In genomic region chr10:102246261-102246660, GRCh38 we compare ENCODE assay signal across 8 cellular contexts. TPM values are rescaled to one million over a fixed set of nuclear protein-coding genes. Genes with fewer than 3 reads are reported as not detected.
DNase-seq lines count a peak whose midpoint lies in the region; ATAC-seq and TF ChIP-seq lines count a peak whose summit lies in the region.

No MANE protein-coding gene starts in this region.

- H3K4me3 ChIP-seq in GM08714 (ENCODE audit: low read length) (peak overlapping the region; percentile 98), RWPE2 (ENCODE audit: severe bottlenecking) (peak overlapping the region; percentile 65), esophagus squamous epithelium (peak overlapping the region; percentile 70 to 95 (median 86)), psoas muscle (peak overlapping the region; percentile 89)

- H3K4me1 ChIP-seq in RWPE2 (ENCODE audit: insufficient read depth, poor library complexity, severe bottlenecking) (peaks cover 22% of the 10 kb centered on the region), esophagus squamous epithelium (peaks cover 19 to 76% (median 28%) of the 10 kb centered on the region in 3 donors), psoas muscle (peaks cover 64% of the 10 kb centered on the region)

- TF ChIP-seq CTCF in RWPE2 (IDR thresholded peaks at IDR 0.05; ENCODE audit: poor library complexity, severe bottlenecking) (no peak), esophagus squamous epithelium (IDR thresholded peaks at IDR 0.05) (no peak), psoas muscle (IDR thresholded peaks at IDR 0.05) (no peak)

- peaks cover 20% of the 10 kb centered on the region for H3K36me3 ChIP-seq in RWPE2 (ENCODE audit: low read depth)
- peaks cover 0 to 8% (median 5%) of the 10 kb centered on the region in 3 donors for H3K36me3 ChIP-seq in esophagus squamous epithelium
- no peaks in the 10 kb centered on the region for H3K36me3 ChIP-seq in psoas muscle (ENCODE audit: insufficient read depth in 1 of 2, low read depth in 1 of 2)

- H3K27ac ChIP-seq in RWPE2 (ENCODE audit: poor library complexity, severe bottlenecking) = peak overlapping the region; percentile 54
- H3K27ac ChIP-seq in esophagus squamous epithelium = peak overlapping the region; percentile 85 to 92 (median 91)
- peak overlapping the region; percentile 86 for H3K27ac ChIP-seq in psoas muscle

- intact Hi-C loops in esophagus squamous epithelium (cut with DNase I) (no loop called here), psoas muscle (cut with DNase I) (loop anchor here (5.0 to 10.0 kb wide), 2 partner anchors 36 to 49 kb away; no protein-coding TSS in a partner anchor)

- DNase-seq in RWPE2 (ENCODE audit: low spot score) = no peak
- DNase-seq in esophagus squamous epithelium (lab: John Stamatoyannopoulos, UW) = no peak
- no peak for DNase-seq in psoas muscle
- DNase-seq in anterior cingulate cortex (lab: John Stamatoyannopoulos, UW) = no peak
- no peak for DNase-seq in activated effector memory CD4-positive, alpha-beta T cell treated with anti-CD3 and anti-CD28 coated beads, Interleukin-2, amount 50 U/mL, for 16 hours
- no peak for DNase-seq in NCI-H2029 (lab: John Stamatoyannopoulos, UW)

- ATAC-seq in RWPE2 (ENCODE audit: low read depth) = no peak
- ATAC-seq in psoas muscle = no peak
- ATAC-seq in GM19455 (IDR thresholded peaks at IDR 0.05; ENCODE audit: unreplicated experiment) = no peak

- H3K9me3 ChIP-seq in RWPE2 (ENCODE audit: severe bottlenecking) (no peaks in the 10 kb centered on the region), esophagus squamous epithelium (no peaks in the 10 kb centered on the region), psoas muscle (no peaks in the 10 kb centered on the region)

- no peaks in the 10 kb centered on the region for H3K27me3 ChIP-seq in RWPE2 (ENCODE audit: insufficient read depth, poor library complexity, severe bottlenecking)
- H3K27me3 ChIP-seq in esophagus squamous epithelium = peaks cover 0 to 1% (median 0%) of the 10 kb centered on the region in 4 donors
- no peaks in the 10 kb centered on the region for H3K27me3 ChIP-seq in psoas muscle (ENCODE audit: insufficient read depth in 3 of 3, low read length in 2 of 3)

- no peak for TF ChIP-seq POLR2A in esophagus squamous epithelium (IDR thresholded peaks at IDR 0.05)

- WGBS in esophagus squamous epithelium, 2 donors = 20 to 24% methylated on average over 3 of the region's 3 CpGs
- 10 to 15% (median 11%) methylated on average over 3 of the region's 3 CpGs for WGBS in psoas muscle, 3 donors

RNA-seq across cellular contexts. Expression of gene GBF1, which starts 0.9 kb away (rescaled TPM):
- total RNA-seq in esophagus squamous epithelium = 10 to 100 TPM; 22.5 to 39.0 (median 28.6) TPM
- 10 to 100 TPM; 40.8 to 47.1 (median 44.2) TPM for total RNA-seq in psoas muscle
- 10 to 100 TPM; 14.1 to 32.0 (median 15.8) TPM for polyA plus RNA-seq in psoas muscle

RNA-seq across cellular contexts. Expression of gene PITX3, which starts 4.9 kb away (rescaled TPM):
- total RNA-seq in esophagus squamous epithelium = not detected
- total RNA-seq in psoas muscle = 1 to 10 TPM; 6.9 to 9.7 (median 8.8) TPM
- 1 to 10 TPM; 2.0 to 7.6 (median 4.5) TPM for polyA plus RNA-seq in psoas muscle

RNA-seq across cellular contexts. Expression of gene ELOVL3, which starts 20.2 kb away (rescaled TPM):
- total RNA-seq in esophagus squamous epithelium = not detected
- under 1 TPM in 3 of 4 donors, not detected in 1; 0.25 to 0.54 (median 0.26) TPM for total RNA-seq in psoas muscle
- under 1 TPM; 0.17 to 0.32 (median 0.26) TPM for polyA plus RNA-seq in psoas muscle

Comparison
In these comparisons a context has a peak if more than half of its experiments do, and no peak if none do; other contexts are left out.
1. RNA of gene PITX3, which starts 4.9 kb away (total RNA-seq): 6.9 to 9.7 TPM in psoas muscle; not detected in esophagus squamous epithelium; every median in the first group is over 4 times any median in the second.
2. Peak in every context shown above with its lines, with median percentiles within 50 percentile points of each other: H3K4me3 ChIP-seq and H3K27ac ChIP-seq.